23 cellular contexts compared by ENCODE assay signal in the genomic region with DNA sequence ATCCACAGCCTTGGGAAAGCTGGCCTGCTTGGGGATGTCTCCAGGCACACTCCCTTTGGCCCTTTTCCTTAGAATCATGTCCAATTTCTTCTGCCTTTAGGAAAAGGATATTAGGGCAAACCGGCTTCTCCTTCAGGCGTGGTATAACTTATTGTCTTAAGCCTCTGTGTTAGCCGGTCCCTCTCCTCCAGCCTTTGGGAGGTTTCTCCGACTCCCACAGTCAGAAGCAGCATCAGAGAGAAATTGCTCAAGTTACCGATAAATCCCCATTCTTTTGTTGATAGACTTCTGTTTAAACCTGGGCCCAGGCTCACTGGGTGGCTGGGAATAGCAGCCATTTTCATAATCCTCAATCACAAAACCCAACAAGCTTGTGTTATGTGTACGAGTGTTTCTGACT.
DNase-seq lines count a peak whose midpoint lies in the region; ATAC-seq and TF ChIP-seq lines count a peak whose summit lies in the region.
"Had no signal": no experiment of that assay in that cellular context is flagged by ENCODE, and none has a peak within 500 bp of the region (broad histone marks: within the 10 kb centered on the region; RNA-seq: fewer than 3 reads in every experiment).

No MANE protein-coding gene starts in this region.

- H2AFZ ChIP-seq in neuron (ENCODE audit: low read depth, low read length): peak overlapping the region; percentile 21

- no peak overlapping the region for H3K27ac Mint-ChIP-seq in activated naive CD4-positive, alpha-beta T cell treated with anti-CD3 and anti-CD28 coated beads for 36 hours
- H3K27ac Mint-ChIP-seq: CD4-positive, alpha-beta memory T cell had no signal

- intact Hi-C loops in Right ventricle myocardium superior (cut with DNase I): no loop called here
- intact Hi-C loops in left ventricle myocardium inferior (cut with micrococcal nuclease): no loop called here
- intact Hi-C loops in activated naive CD4-positive, alpha-beta T cell treated with anti-CD3 and anti-CD28 coated beads for 36 hours (cut with micrococcal nuclease): no loop called here

- no peak overlapping the region for H3K4me3 Mint-ChIP-seq in activated naive CD4-positive, alpha-beta T cell treated with anti-CD3 and anti-CD28 coated beads for 36 hours
- H3K4me3 Mint-ChIP-seq: CD4-positive, alpha-beta memory T cell had no signal

- CTCF ChIA-PET in activated naive CD4-positive, alpha-beta T cell treated with anti-CD3 and anti-CD28 coated beads for 36 hours (lab: Charles Lee): no interaction called here

- no peak for DNase-seq in Right ventricle myocardium superior
- DNase-seq in left ventricle myocardium inferior: no peak
- DNase-seq in GM13977 (ENCODE audit: low spot score): no peak
- DNase-seq in activated naive CD4-positive, alpha-beta T cell treated with anti-CD3 and anti-CD28 coated beads for 36 hours: no peak
- no peak for DNase-seq in NCI-H2029 (lab: John Stamatoyannopoulos, UW)
- DNase-seq: 8988T; Caco-2; CD4-positive, alpha-beta memory T cell; DMS 273 treated with DMSO at 0.1 percent for 48 hours; DMS79 treated with DMSO at 0.1 percent for 48 hours; HCEC 1CT; KG1; NCI-H1092; NCI-H2081; NCI-H2171 treated with DMSO at 0.1 percent for 48 hours; NCI-H524 treated with DMSO at 0.1 percent for 48 hours; NCI-H82; SJCRH30 had no signal

- peak; percentile 49 for ATAC-seq in Right ventricle myocardium superior (ENCODE audit: poor library complexity)
- ATAC-seq in gastroesophageal sphincter: no peak
- ATAC-seq: HepG2, Panc1 had no signal

- no peak overlapping the region for H3K4me3 ChIP-seq in left ventricle myocardium inferior
- no peak overlapping the region for H3K4me3 ChIP-seq in gastroesophageal sphincter
- no peak overlapping the region for H3K4me3 ChIP-seq in neuron (ENCODE audit: low read length)
- H3K4me3 ChIP-seq: BLaER1 treated with 17β-estradiol and CSF1 and Interleukin-3, amounts not matched to agents 10 nM and 100 nM; SJCRH30 had no signal

- H3K9me3 Mint-ChIP-seq in activated naive CD4-positive, alpha-beta T cell treated with anti-CD3 and anti-CD28 coated beads for 36 hours: no peaks in the 10 kb centered on the region

- WGBS in gastroesophageal sphincter (ENCODE audit: low coverage in 1 of 2), 2 donors: 64 to 97% methylated on average over 5 to 6 of the region's 6 CpGs

- no peaks in the 10 kb centered on the region for H3K4me1 ChIP-seq in left ventricle myocardium inferior
- H3K4me1 ChIP-seq in gastroesophageal sphincter: peaks cover 0 to 41% (median 5%) of the 10 kb centered on the region in 3 donors
- peaks cover 11% of the 10 kb centered on the region for H3K4me1 ChIP-seq in neuron (ENCODE audit: insufficient read depth, low read length)
- H3K4me1 ChIP-seq: BLaER1 treated with 17β-estradiol and CSF1 and Interleukin-3, amounts not matched to agents 10 nM and 100 nM; Caco-2; SJCRH30 had no signal

- in situ Hi-C loops in GM13977 (cut with MboI; ENCODE audit: low pct_unique_long_range_greater_than_20kb, low sequenced_read_pairs, unreplicated experiment): no loop called here

- H3K27ac ChIP-seq in left ventricle myocardium inferior (replicated peaks) (no peak overlapping the region), gastroesophageal sphincter (peak overlapping the region in 3 of 4 donors; percentile 1 to 60 (median 3))
- H3K27ac ChIP-seq: BLaER1 treated with 17β-estradiol and CSF1 and Interleukin-3, amounts not matched to agents 10 nM and 100 nM; SJCRH30 had no signal

- no peak for TF ChIP-seq EP300 in gastroesophageal sphincter (IDR thresholded peaks at IDR 0.05)

- TF ChIP-seq CTCF in left ventricle myocardium inferior (IDR thresholded peaks at IDR 0.05; ENCODE audit: borderline replicate concordance): no peak
- no peak for TF ChIP-seq CTCF in gastroesophageal sphincter (IDR thresholded peaks at IDR 0.05)
- TF ChIP-seq CTCF in GM13977 (IDR thresholded peaks at IDR 0.05; ENCODE audit: extremely low read depth, insufficient read depth, missing control alignments): no peak

- no peaks in the 10 kb centered on the region for H3K9me3 ChIP-seq in left ventricle myocardium inferior (replicated peaks)
- H3K9me3 ChIP-seq in gastroesophageal sphincter: no peaks in the 10 kb centered on the region
- no peaks in the 10 kb centered on the region for H3K9me3 ChIP-seq in neuron (ENCODE audit: low read length)
- H3K9me3 ChIP-seq: BLaER1 treated with 17β-estradiol and CSF1 and Interleukin-3, amounts not matched to agents 10 nM and 100 nM; Caco-2; SJCRH30 had no signal

- H3K36me3 Mint-ChIP-seq in activated naive CD4-positive, alpha-beta T cell treated with anti-CD3 and anti-CD28 coated beads for 36 hours (ENCODE audit: low read depth): no peaks in the 10 kb centered on the region
- H3K36me3 Mint-ChIP-seq: CD4-positive, alpha-beta memory T cell had no signal

- TF ChIP-seq POLR2A in gastroesophageal sphincter (IDR thresholded peaks at IDR 0.05): no peak

- peaks cover 49% of the 10 kb centered on the region for H3K27me3 ChIP-seq in left ventricle myocardium inferior (ENCODE audit: low read depth)
- no peaks in the 10 kb centered on the region for H3K27me3 ChIP-seq in gastroesophageal sphincter
- no peaks in the 10 kb centered on the region for H3K27me3 ChIP-seq in neuron (ENCODE audit: insufficient read depth, low read length)
- H3K27me3 ChIP-seq: BLaER1 treated with 17β-estradiol and CSF1 and Interleukin-3, amounts not matched to agents 10 nM and 100 nM had no signal

- H3K36me3 ChIP-seq in left ventricle myocardium inferior (no peaks in the 10 kb centered on the region), gastroesophageal sphincter (no peaks in the 10 kb centered on the region), neuron (ENCODE audit: insufficient read depth, low read length) (no peaks in the 10 kb centered on the region)
- H3K36me3 ChIP-seq: BLaER1 treated with 17β-estradiol and CSF1 and Interleukin-3, amounts not matched to agents 10 nM and 100 nM; SJCRH30 had no signal

- H3K4me1 Mint-ChIP-seq in activated naive CD4-positive, alpha-beta T cell treated with anti-CD3 and anti-CD28 coated beads for 36 hours (ENCODE audit: low read depth): peaks cover 8% of the 10 kb centered on the region
- H3K4me1 Mint-ChIP-seq: CD4-positive, alpha-beta memory T cell had no signal

- H3K27me3 Mint-ChIP-seq in activated naive CD4-positive, alpha-beta T cell treated with anti-CD3 and anti-CD28 coated beads for 36 hours (ENCODE audit: low read depth): peaks cover 7% of the 10 kb centered on the region
